In genomic region chr20:48710341-48711043, GRCh38 we compare ENCODE assay signal across 20 cellular contexts.
A peak's percentile ranks its signal among the peaks of the same experiment; 100 is the strongest.
DNase-seq lines count a peak whose midpoint lies in the region; ATAC-seq and TF ChIP-seq lines count a peak whose summit lies in the region.
"Had no signal": no experiment of that assay in that cellular context is flagged by ENCODE, and none has a peak within 500 bp of the region (broad histone marks: within the 10 kb centered on the region; RNA-seq: fewer than 3 reads in every experiment).

No MANE protein-coding gene starts in this region.

- CTCF ChIA-PET in activated B cell treated with CpG ODN at 0.5 μM for 24 hours (lab: Charles Lee): no interaction called here

- no peak for TF ChIP-seq CTCF in activated B cell treated with CpG ODN at 0.5 μM for 24 hours (IDR thresholded peaks at IDR 0.05)
- TF ChIP-seq CTCF in dorsolateral prefrontal cortex (IDR thresholded peaks at IDR 0.05 in 54 of 56, conservative IDR thresholded peaks at IDR 0.05 in 2 of 56; ENCODE audit: low read depth in 1 of 56, partially characterized antibody in 56 of 56): no peak
- TF ChIP-seq CTCF in sigmoid colon (IDR thresholded peaks at IDR 0.05): no peak
- TF ChIP-seq CTCF in foreskin fibroblast (IDR thresholded peaks at IDR 0.05; ENCODE audit: low read depth, low read length): no peak

- peaks cover 38% of the 10 kb centered on the region for H3K36me3 Mint-ChIP-seq in activated B cell treated with CpG ODN at 0.5 μM for 24 hours (ENCODE audit: low read depth)

- H3K27ac Mint-ChIP-seq in activated B cell treated with CpG ODN at 0.5 μM for 24 hours: peak overlapping the region; percentile 46

- no peak for ATAC-seq in activated B cell treated with CpG ODN at 0.5 μM for 24 hours (ENCODE audit: low read depth)
- ATAC-seq: left cardiac atrium had no signal

- H3K27me3 ChIP-seq in BLaER1 treated with 17β-estradiol and CSF1 and Interleukin-3, amounts not matched to agents 10 nM and 100 nM: no peaks in the 10 kb centered on the region
- no peaks in the 10 kb centered on the region for H3K27me3 ChIP-seq in dorsolateral prefrontal cortex
- H3K27me3 ChIP-seq in sigmoid colon: no peaks in the 10 kb centered on the region
- H3K27me3 ChIP-seq: testis, uterus had no signal

- H3K9me3 Mint-ChIP-seq in activated B cell treated with CpG ODN at 0.5 μM for 24 hours: no peaks in the 10 kb centered on the region
- H3K9me3 Mint-ChIP-seq: CD8-positive, alpha-beta memory T cell had no signal

- H3K4me2 ChIP-seq in BLaER1 treated with 17β-estradiol and CSF1 and Interleukin-3, amounts not matched to agents 10 nM and 100 nM: peak overlapping the region in 10 of 11 experiments; percentile 3 to 85 (median 64); a peak in 18 of 22 replicates

- DNase-seq in activated B cell treated with CpG ODN at 0.5 μM for 24 hours (no peak), dorsolateral prefrontal cortex (no peak), sigmoid colon (peak; percentile 35), foreskin fibroblast (no peak), T-helper 2 cell (no peak)
- no peak for DNase-seq in central memory CD4-positive, alpha-beta T cell
- DNase-seq: activated CD4-positive, alpha-beta T cell treated with anti-CD3 and anti-CD28 coated beads, Interleukin-2, amount 50 U/mL, for 1 hour; amniotic stem cell; DMS153; left cardiac atrium; NCI-H2081 treated with DMSO at 0.1 percent for 48 hours; NCI-H774; occipital lobe; small intestine; T-helper 9 cell; testis; uterus had no signal

- 91 to 95% methylated on average over 15 of the region's 15 CpGs for WGBS in sigmoid colon, 2 donors

- H3K4me1 ChIP-seq in BLaER1 treated with 17β-estradiol and CSF1 and Interleukin-3, amounts not matched to agents 10 nM and 100 nM: peaks cover 59 to 100% (median 99%) of the 10 kb centered on the region in 10 experiments
- peaks cover 0 to 5% (median 0%) of the 10 kb centered on the region in 4 donors for H3K4me1 ChIP-seq in sigmoid colon
- H3K4me1 ChIP-seq: testis, uterus had no signal

- POLR2A ChIA-PET in activated B cell treated with CpG ODN at 0.5 μM for 24 hours (lab: Charles Lee): no interaction called here

- H3K9me3 ChIP-seq in BLaER1 treated with 17β-estradiol and CSF1 and Interleukin-3, amounts not matched to agents 10 nM and 100 nM (replicated peaks in 1 of 11): no peaks in the 10 kb centered on the region
- H3K9me3 ChIP-seq in sigmoid colon: no peaks in the 10 kb centered on the region
- H3K9me3 ChIP-seq: testis, uterus had no signal

- H3K9ac ChIP-seq in BLaER1 treated with 17β-estradiol and CSF1 and Interleukin-3, amounts not matched to agents 10 nM and 100 nM: no peak overlapping the region

- intact Hi-C loops in activated B cell treated with CpG ODN at 0.5 μM for 24 hours (cut with micrococcal nuclease): loop anchor here (10.0 kb wide), 1 partner anchor 494 kb away; no protein-coding TSS in a partner anchor
- intact Hi-C loops in dorsolateral prefrontal cortex (cut with DNase I): no loop called here
- intact Hi-C loops in sigmoid colon (cut with DNase I): no loop called here

- H3K27me3 Mint-ChIP-seq in activated B cell treated with CpG ODN at 0.5 μM for 24 hours: no peaks in the 10 kb centered on the region

- peaks cover 69% of the 10 kb centered on the region for H3K4me1 Mint-ChIP-seq in activated B cell treated with CpG ODN at 0.5 μM for 24 hours

- TF ChIP-seq EP300 in sigmoid colon (IDR thresholded peaks at IDR 0.05): no peak

- H3K27ac ChIP-seq in BLaER1 treated with 17β-estradiol and CSF1 and Interleukin-3, amounts not matched to agents 10 nM and 100 nM: peak overlapping the region in 2 of 11 experiments; percentile 24 to 31; a peak in 1 of 22 replicates
- H3K27ac ChIP-seq in dorsolateral prefrontal cortex (peak overlapping the region; percentile 51 to 100 (median 96)), sigmoid colon (no peak overlapping the region)
- H3K27ac ChIP-seq: RWPE1, testis, uterus had no signal

- H3K36me3 ChIP-seq in BLaER1 treated with 17β-estradiol and CSF1 and Interleukin-3, amounts not matched to agents 10 nM and 100 nM: peaks cover 0 to 70% (median 18%) of the 10 kb centered on the region in 11 experiments; a peak in 13 of 22 replicates
- H3K36me3 ChIP-seq in sigmoid colon: no peaks in the 10 kb centered on the region
- H3K36me3 ChIP-seq: uterus had no signal

- peaks cover 0 to 100% (median 0%) of the 10 kb centered on the region in 11 experiments; a peak in 6 of 22 replicates for H4K20me1 ChIP-seq in BLaER1 treated with 17β-estradiol and CSF1 and Interleukin-3, amounts not matched to agents 10 nM and 100 nM

- H3K4me3 Mint-ChIP-seq in activated B cell treated with CpG ODN at 0.5 μM for 24 hours: no peak overlapping the region

- H3K4me3 ChIP-seq in BLaER1 treated with 17β-estradiol and CSF1 and Interleukin-3, amounts not matched to agents 10 nM and 100 nM: no peak overlapping the region
- H3K4me3 ChIP-seq in dorsolateral prefrontal cortex: no peak overlapping the region
- H3K4me3 ChIP-seq in sigmoid colon: no peak overlapping the region
- H3K4me3 ChIP-seq in foreskin fibroblast (ENCODE audit: low read depth in 1 of 2, low read length in 2 of 2): no peak overlapping the region
- H3K4me3 ChIP-seq: testis, uterus had no signal

- TF ChIP-seq POLR2A in sigmoid colon (IDR thresholded peaks at IDR 0.05): no peak

Comparison
In these comparisons a context has a peak if more than half of its experiments do, and no peak if none do; other contexts are left out.
1. H3K27ac ChIP-seq: peak in dorsolateral prefrontal cortex (59 of 59); none in sigmoid colon (0 of 4).